8 cellular contexts compared by ENCODE assay signal in genomic region chr19:18464646-18465045, GRCh38.
DNase-seq lines count a peak whose midpoint lies in the region; ATAC-seq and TF ChIP-seq lines count a peak whose summit lies in the region.

No MANE protein-coding gene starts in this region.

- no peak overlapping the region for H3K27ac ChIP-seq in parathyroid adenoma

- H3K36me3 ChIP-seq in parathyroid adenoma (ENCODE audit: control insufficient read depth, insufficient read depth, low read length), result no peaks in the 10 kb centered on the region

- no peak overlapping the region for H2AFZ ChIP-seq in parathyroid adenoma

- peaks cover 9% of the 10 kb centered on the region for H3K4me1 ChIP-seq in parathyroid adenoma

- peak overlapping the region; percentile 5 for H3K4me2 ChIP-seq in parathyroid adenoma (ENCODE audit: low read length)

- no peak for TF ChIP-seq CTCF in parathyroid adenoma (IDR thresholded peaks at IDR 0.05)

- H3K9ac ChIP-seq in parathyroid adenoma, result no peak overlapping the region

- ATAC-seq in HG03460 (IDR thresholded peaks at IDR 0.05; ENCODE audit: unreplicated experiment), result no peak
- ATAC-seq in GM19467 (IDR thresholded peaks at IDR 0.05; ENCODE audit: unreplicated experiment), result no peak

- H3K4me3 ChIP-seq in parathyroid adenoma (ENCODE audit: low read depth, low read length), result no peak overlapping the region

- no peaks in the 10 kb centered on the region for H3K27me3 ChIP-seq in parathyroid adenoma (ENCODE audit: control insufficient read depth, insufficient read depth, low read length)

- DNase-seq in DMS153 treated with DMSO at 0.1 percent for 48 hours (lab: John Stamatoyannopoulos, UW; ENCODE audit: unreplicated experiment) (peak; percentile 79), NCI-H526 treated with DMSO at 0.1 percent for 48 hours (lab: John Stamatoyannopoulos, UW) (peak; percentile 27), fibroblast of gingiva (ENCODE audit: low read depth) (peak; percentile 96)
- DNase-seq in stimulated activated CD4-positive, alpha-beta T cell treated with anti-CD3 and anti-CD28 coated beads, Interleukin-4, amount 100 ng/mL, for 1 hour, result no peak
- DNase-seq in stimulated activated CD4-positive, alpha-beta T cell treated with anti-CD3 and anti-CD28 coated beads, Interleukin-2, amount 100 ng/mL, for 48 hours, result no peak

- peaks cover 22% of the 10 kb centered on the region for H3K79me2 ChIP-seq in parathyroid adenoma

- H3K9me3 ChIP-seq in parathyroid adenoma (ENCODE audit: control insufficient read depth, low read length), result no peaks in the 10 kb centered on the region

Comparison
In these comparisons a context has a peak if more than half of its experiments do, and no peak if none do; other contexts are left out.
1. DNase-seq: peak in DMS153 treated with DMSO at 0.1 percent for 48 hours (single experiment), NCI-H526 treated with DMSO at 0.1 percent for 48 hours (single experiment) and fibroblast of gingiva (single experiment); none in stimulated activated CD4-positive, alpha-beta T cell treated with anti-CD3 and anti-CD28 coated beads, Interleukin-4, amount 100 ng/mL, for 1 hour (single experiment) and stimulated activated CD4-positive, alpha-beta T cell treated with anti-CD3 and anti-CD28 coated beads, Interleukin-2, amount 100 ng/mL, for 48 hours (0 of 2).